8 cellular contexts compared by ENCODE assay signal in genomic region chr11:125592305-125593112, GRCh38. TPM values are rescaled to one million over a fixed set of nuclear protein-coding genes. Genes with fewer than 3 reads are reported as not detected.
DNase-seq lines count a peak whose midpoint lies in the region; ATAC-seq and TF ChIP-seq lines count a peak whose summit lies in the region.

TSS of gene STT3A (plus strand) at chr11:125592852. CDS start at chr11:125595916, 3,064 bp downstream.

- H3K27ac Mint-ChIP-seq in type B pancreatic cell = peak within 1 kb of the TSS; percentile 99

- H3K27me3 Mint-ChIP-seq in type B pancreatic cell = no peaks in the 10 kb centered on the region

- peak; percentile 53 to 92 for TF ChIP-seq POLR2A in heart left ventricle (IDR thresholded peaks at IDR 0.05)

- peaks cover 0 to 21% (median 9%) of the 10 kb centered on the region in 9 donors for H3K36me3 ChIP-seq in heart left ventricle

- DNase-seq in GM13976 (ENCODE audit: low spot score) = peak; percentile 96
- peak; percentile 99 for DNase-seq in NCI-H146 treated with DMSO at 0.1 percent for 48 hours (lab: John Stamatoyannopoulos, UW; ENCODE audit: unreplicated experiment)
- DNase-seq in amniotic epithelial cell (ENCODE audit: low read depth) = peak; percentile 100
- peak; percentile 99 to 100 (median 100) for DNase-seq in heart left ventricle
- peak; percentile 100 for DNase-seq in pons (ENCODE audit: low spot score)
- DNase-seq in type B pancreatic cell (ENCODE audit: extremely low spot score, unreplicated experiment) = peak; percentile 97

- H3K4me3 ChIP-seq in heart left ventricle = peak within 1 kb of the TSS; percentile 66 to 92 (median 82)

- in situ Hi-C loops in GM13976 (cut with MboI; ENCODE audit: low sequenced_read_pairs, unreplicated experiment) = no loop called here

- peak within 1 kb of the TSS; percentile 98 for H3K4me3 Mint-ChIP-seq in type B pancreatic cell

- peaks cover 7% of the 10 kb centered on the region for H3K36me3 Mint-ChIP-seq in type B pancreatic cell

- no peaks in the 10 kb centered on the region for H3K27me3 ChIP-seq in heart left ventricle

- H3K4me1 Mint-ChIP-seq in type B pancreatic cell (ENCODE audit: unreplicated experiment) = peaks cover 15% of the 10 kb centered on the region

- intact Hi-C loops in T-helper 1 cell treated with Interleukin-12 subunit alpha and Interleukin-12 subunit beta and Interleukin-4 antibody, amounts not matched to agents 30 ng/mL and 1 ng/mL, for 36 hours (cut with micrococcal nuclease) = loop anchor here (1.0 to 5.0 kb wide), 12 partner anchors 23 to 920 kb away; partner anchors contain the start of genes CCDC15, CHEK1, DCPS and EI24
- intact Hi-C loops in heart left ventricle (cut with DNase I) = loop anchor here in 3 of 10 donors (1.0 to 5.0 kb wide), 3 partner anchors 23 to 35 kb away; partner anchors contain the start of genes CHEK1 (in 3 of the 3) and EI24 (in 1 of the 3)

- H3K9me3 ChIP-seq in heart left ventricle = no peaks in the 10 kb centered on the region

- peak within 1 kb of the TSS; percentile 85 to 98 (median 94) for H3K27ac ChIP-seq in heart left ventricle

- WGBS in heart left ventricle, 4 donors = 0 to 1% (median 0%) methylated on average over 48 to 55 of the region's 55 CpGs

- peak; percentile 95 for ATAC-seq in HG02870 (IDR thresholded peaks at IDR 0.05; ENCODE audit: unreplicated experiment)
- peak; percentile 99 to 100 (median 99) for ATAC-seq in heart left ventricle

- H3K9me3 Mint-ChIP-seq in type B pancreatic cell = no peaks in the 10 kb centered on the region

- peaks cover 0 to 38% (median 19%) of the 10 kb centered on the region in 12 donors for H3K4me1 ChIP-seq in heart left ventricle

- TF ChIP-seq CTCF in GM13976 (IDR thresholded peaks at IDR 0.05; ENCODE audit: borderline replicate concordance, control extremely low read depth, extremely low read depth, insufficient read depth, missing control alignments) (no peak), heart left ventricle (IDR thresholded peaks at IDR 0.05) (no peak), type B pancreatic cell (conservative IDR thresholded peaks at IDR 0.05) (no peak)

RNA-seq across cellular contexts. Expression of gene STT3A, which starts in this region (rescaled TPM):
- 171 and 178 TPM in 2 replicates for total RNA-seq in T-helper 1 cell treated with Interleukin-12 subunit alpha and Interleukin-12 subunit beta and Interleukin-4 antibody, amounts not matched to agents 30 ng/mL and 1 ng/mL, for 36 hours
- 10 to 100 TPM; 47.6 to 98.6 (median 59.1) TPM for total RNA-seq in heart left ventricle
- polyA plus RNA-seq in heart left ventricle = 10 to 100 TPM; 21.5 to 72.7 TPM
- 157 and 166 TPM in 2 replicates for total RNA-seq in type B pancreatic cell (ENCODE audit: low replicate concordance)

Comparison
In these comparisons a context has a peak if more than half of its experiments do, and no peak if none do; other contexts are left out.
1. Peak in every context shown above with its lines: DNase-seq, ATAC-seq, H3K4me3 ChIP-seq and H3K27ac ChIP-seq.